In genomic region chr3:172103724-172104123, GRCh38 we compare ENCODE assay signal across 13 cellular contexts.
A peak's percentile ranks its signal among the peaks of the same experiment; 100 is the strongest.
DNase-seq lines count a peak whose midpoint lies in the region; ATAC-seq and TF ChIP-seq lines count a peak whose summit lies in the region.
"Had no signal": no experiment of that assay in that cellular context is flagged by ENCODE, and none has a peak within 500 bp of the region (broad histone marks: within the 10 kb centered on the region; RNA-seq: fewer than 3 reads in every experiment).

No MANE protein-coding gene starts in this region.

- no peaks in the 10 kb centered on the region for H3K36me3 ChIP-seq in thymus (ENCODE audit: control insufficient read depth, insufficient read depth)

- peaks cover 43% of the 10 kb centered on the region for H3K4me1 ChIP-seq in thymus (ENCODE audit: control insufficient read depth, insufficient read depth, low read length)

- TF ChIP-seq CTCF in GM10248 (IDR thresholded peaks at IDR 0.05; ENCODE audit: control extremely low read depth, extremely low read depth, low read depth, missing control alignments) = no peak

- POLR2A ChIA-PET in T-cell (lab: Charles Lee) (no interaction called here), GM10248 (lab: Yijun Ruan, JAX) (no interaction called here)

- H3K27me3 ChIP-seq in thymus (ENCODE audit: control insufficient read depth, insufficient read depth) = no peaks in the 10 kb centered on the region

- H3K36me3 Mint-ChIP-seq in activated CD4-positive, alpha-beta T cell treated with anti-CD3 and anti-CD28 coated beads, Interleukin-2, amount 10 ng/mL, durations not matched to agents 24 days and 14 days (ENCODE audit: low read depth) = peaks cover 8% of the 10 kb centered on the region
- H3K36me3 Mint-ChIP-seq in T-cell = no peaks in the 10 kb centered on the region

- 94% methylated on average over 2 of the region's 2 CpGs for WGBS in thymus

- intact Hi-C loops in activated CD4-positive, alpha-beta T cell treated with anti-CD3 and anti-CD28 coated beads, Interleukin-2, amount 10 ng/mL, durations not matched to agents 24 days and 14 days (cut with micrococcal nuclease) = loop anchor here (10.0 kb wide), 2 partner anchors 229 to 649 kb away; no protein-coding TSS in a partner anchor
- intact Hi-C loops in posterior vena cava (cut with DNase I) = loop anchor here in 1 of 2 donors (2.0 kb wide), 1 partner anchor 21 kb away; no protein-coding TSS in a partner anchor

- H3K27ac ChIP-seq in thymus (ENCODE audit: low read depth) = peak overlapping the region; percentile 4
- H3K27ac ChIP-seq: BLaER1 treated with 17β-estradiol and CSF1 and Interleukin-3, amounts not matched to agents 10 nM and 100 nM had no signal

- no peak overlapping the region for H3K4me3 ChIP-seq in thymus (ENCODE audit: low read length)
- H3K4me3 ChIP-seq: BLaER1 treated with 17β-estradiol and CSF1 and Interleukin-3, amounts not matched to agents 10 nM and 100 nM had no signal

- H3K4me1 Mint-ChIP-seq in activated CD4-positive, alpha-beta T cell treated with anti-CD3 and anti-CD28 coated beads, Interleukin-2, amount 10 ng/mL, durations not matched to agents 24 days and 14 days = peaks cover 57% of the 10 kb centered on the region
- H3K4me1 Mint-ChIP-seq in T-cell = peaks cover 88 to 95% (median 93%) of the 10 kb centered on the region in 3 donors

- H3K27me3 Mint-ChIP-seq in activated CD4-positive, alpha-beta T cell treated with anti-CD3 and anti-CD28 coated beads, Interleukin-2, amount 10 ng/mL, durations not matched to agents 24 days and 14 days = peaks cover 4% of the 10 kb centered on the region
- H3K27me3 Mint-ChIP-seq in T-cell = peaks cover 0 to 2% of the 10 kb centered on the region in 2 donors

- H3K27ac Mint-ChIP-seq in activated CD4-positive, alpha-beta T cell treated with anti-CD3 and anti-CD28 coated beads, Interleukin-2, amount 10 ng/mL, durations not matched to agents 24 days and 14 days = no peak overlapping the region
- peak overlapping the region; percentile 82 to 89 for H3K27ac Mint-ChIP-seq in T-cell
- H3K27ac Mint-ChIP-seq: naive B cell had no signal

- ATAC-seq in T-cell (replicated peaks in 1 of 4) (no peak), GM18498 (IDR thresholded peaks at IDR 0.05; ENCODE audit: unreplicated experiment) (no peak)

- H3K4me3 Mint-ChIP-seq in activated CD4-positive, alpha-beta T cell treated with anti-CD3 and anti-CD28 coated beads, Interleukin-2, amount 10 ng/mL, durations not matched to agents 24 days and 14 days = no peak overlapping the region
- H3K4me3 Mint-ChIP-seq in T-cell = peak overlapping the region in 1 of 3 donors; percentile 29
- H3K4me3 Mint-ChIP-seq: naive B cell had no signal

- CTCF ChIA-PET in T-cell (lab: Charles Lee) = interaction anchor here (0.7 to 0.9 kb wide), 3 partner anchors 16 to 263 kb away, joined by 3 read pairs; no protein-coding TSS in a partner anchor
- CTCF ChIA-PET in GM10248 (lab: Yijun Ruan, JAX) = interaction anchor here (0.8 to 2.0 kb wide), 4 partner anchors 25 to 229 kb away, joined by 3 to 6 read pairs (median 4); no protein-coding TSS in a partner anchor

- no peaks in the 10 kb centered on the region for H3K9me3 Mint-ChIP-seq in activated CD4-positive, alpha-beta T cell treated with anti-CD3 and anti-CD28 coated beads, Interleukin-2, amount 10 ng/mL, durations not matched to agents 24 days and 14 days
- H3K9me3 Mint-ChIP-seq in T-cell = no peaks in the 10 kb centered on the region
- H3K9me3 Mint-ChIP-seq: naive B cell had no signal

- DNase-seq in activated CD4-positive, alpha-beta T cell treated with anti-CD3 and anti-CD28 coated beads, Interleukin-2, amount 10 ng/mL, durations not matched to agents 24 days and 14 days = peak; percentile 49
- DNase-seq in activated CD4-positive, alpha-beta T cell treated with anti-CD3 and anti-CD28 coated beads, Interleukin-2, amount 50 U/mL, for 1 hour = no peak
- DNase-seq in T-cell (no peak), kidney glomerular epithelial cell (lab: John Stamatoyannopoulos, UW) (peak; percentile 90), posterior vena cava (ENCODE audit: low spot score) (no peak), GM10248 (ENCODE audit: extremely low spot score) (no peak)
- DNase-seq: activated CD4-positive, alpha-beta T cell treated with anti-CD3 and anti-CD28 coated beads, Interleukin-2, amount 50 U/mL, for 4 hours; effector CD4-positive, alpha-beta T cell; naive B cell; NCI-H526 treated with DMSO at 0.1 percent for 48 hours had no signal

- H3K9me3 ChIP-seq in thymus (ENCODE audit: control insufficient read depth) = no peaks in the 10 kb centered on the region
- H3K9me3 ChIP-seq: BLaER1 treated with 17β-estradiol and CSF1 and Interleukin-3, amounts not matched to agents 10 nM and 100 nM had no signal

Comparison
In these comparisons a context has a peak if more than half of its experiments do, and no peak if none do; other contexts are left out.
1. DNase-seq: peak in activated CD4-positive, alpha-beta T cell treated with anti-CD3 and anti-CD28 coated beads, Interleukin-2, amount 10 ng/mL, durations not matched to agents 24 days and 14 days (single experiment) and kidney glomerular epithelial cell (single experiment); none in activated CD4-positive, alpha-beta T cell treated with anti-CD3 and anti-CD28 coated beads, Interleukin-2, amount 50 U/mL, for 1 hour (single experiment), T-cell (0 of 34), posterior vena cava (single experiment) and GM10248 (single experiment).